18 cellular contexts compared by ENCODE assay signal in genomic region chr15:60340207-60340921, GRCh38. TPM values are rescaled to one million over a fixed set of nuclear protein-coding genes. Genes with fewer than 3 reads are reported as not detected.
A peak's percentile ranks its signal among the peaks of the same experiment; 100 is the strongest.
DNase-seq lines count a peak whose midpoint lies in the region; ATAC-seq and TF ChIP-seq lines count a peak whose summit lies in the region.
"Had no signal": no experiment of that assay in that cellular context is flagged by ENCODE, and none has a peak within 500 bp of the region (broad histone marks: within the 10 kb centered on the region; RNA-seq: fewer than 3 reads in every experiment).

No MANE protein-coding gene starts in this region.

- intact Hi-C loops in Panc1 (cut with micrococcal nuclease; ENCODE audit: unreplicated experiment) = no loop called here

- H3K4me2 ChIP-seq in osteoblast (ENCODE audit: insufficient read depth, low read length) = no peak overlapping the region

- POLR2A ChIA-PET in Panc1 (lab: Charles Lee) = no interaction called here

- BruUV-seq in Panc1 (replicated peaks; lab: Mats Ljungman, UMichigan) = no TSS peak

- no peak overlapping the region for H2AFZ ChIP-seq in osteoblast (ENCODE audit: low read length)

- H3K27me3 ChIP-seq in Panc1 (ENCODE audit: control insufficient read depth, insufficient read depth, low read length) (no peaks in the 10 kb centered on the region), osteoblast (ENCODE audit: insufficient read depth, low read length) (no peaks in the 10 kb centered on the region)

- peaks cover 16% of the 10 kb centered on the region for H4K20me1 ChIP-seq in osteoblast (ENCODE audit: insufficient read depth, low read length)

- H3K36me3 ChIP-seq in Panc1 (ENCODE audit: control insufficient read depth, insufficient read depth, low read length) (peaks cover 6% of the 10 kb centered on the region), osteoblast (ENCODE audit: insufficient read depth, low read length) (peaks cover 14% of the 10 kb centered on the region)

- CTCF ChIA-PET in Panc1 (lab: Charles Lee) = no interaction called here

- ATAC-seq in Panc1 (no peak), esophagus mucosa (peak; percentile 12), HG03280 (IDR thresholded peaks at IDR 0.05; ENCODE audit: unreplicated experiment) (no peak)
- ATAC-seq: naive thymus-derived CD8-positive, alpha-beta T cell had no signal

- peaks cover 22% of the 10 kb centered on the region for H3K4me1 ChIP-seq in Panc1 (ENCODE audit: control insufficient read depth, insufficient read depth, low read length)
- H3K4me1 ChIP-seq in osteoblast (ENCODE audit: insufficient read depth, low read length) = peaks cover 2% of the 10 kb centered on the region

- H3K4me3 ChIP-seq in Panc1 (ENCODE audit: low read depth in 2 of 2, low read length in 2 of 2) (no peak overlapping the region), osteoblast (ENCODE audit: insufficient read depth, low read length) (no peak overlapping the region)

- TF ChIP-seq CTCF in Panc1 (IDR thresholded peaks at IDR 0.05) (peak; percentile 19; the same call in 1 of the 2 replicates), osteoblast (IDR thresholded peaks at IDR 0.05; ENCODE audit: extremely low read depth, low read depth, low read length) (peak; percentile 26)

- DNase-seq in EL (peak; percentile 65), Panc1 (ENCODE audit: low read depth, low spot score) (no peak), osteoblast (ENCODE audit: insufficient read length, low spot score, missing footprints) (no peak), NCI-H82 (lab: John Stamatoyannopoulos, UW) (no peak), AML-193 (lab: John Stamatoyannopoulos, UW) (no peak), amniotic stem cell (lab: John Stamatoyannopoulos, UW) (no peak)
- DNase-seq: activated CD4-positive, alpha-beta T cell treated with anti-CD3 and anti-CD28 coated beads, Interleukin-2, amount 50 U/mL, for 4 hours; anterior cingulate cortex; CD4-positive, alpha-beta T cell; effector CD4-positive, alpha-beta T cell; GDM1; glutamatergic neuron; naive thymus-derived CD8-positive, alpha-beta T cell; NCI-H187 treated with DMSO at 0.1 percent for 48 hours; NCI-H526; stimulated activated CD4-positive, alpha-beta T cell treated with anti-CD3 and anti-CD28 coated beads, Interleukin-4, amount 100 ng/mL, for 1 hour had no signal

- no peaks in the 10 kb centered on the region for H3K79me2 ChIP-seq in osteoblast (ENCODE audit: insufficient read depth, low read length)

- in situ Hi-C loops in Panc1 (cut with HindIII; ENCODE audit: low pct_unique_long_range_greater_than_20kb, low sequenced_read_pairs) = no loop called here

- no peak overlapping the region for H3K27ac ChIP-seq in Panc1 (ENCODE audit: low read length)
- no peak overlapping the region for H3K27ac ChIP-seq in osteoblast (ENCODE audit: low read depth, low read length)

- H3K9me3 ChIP-seq in Panc1 (ENCODE audit: control insufficient read depth, insufficient read depth, low read depth, low read length) = no peaks in the 10 kb centered on the region
- no peaks in the 10 kb centered on the region for H3K9me3 ChIP-seq in osteoblast (ENCODE audit: low read depth, low read length)

RNA-seq across cellular contexts. Expression of gene ANXA2, which starts 57.4 kb away (rescaled TPM):
- 1,903 TPM for total RNA-seq in Panc1 (2021; ENCODE audit: unreplicated experiment)
- polyA plus RNA-seq in Panc1 (2012; ENCODE audit: insufficient read length) = 1,847 TPM
- 2,122 TPM for total RNA-seq in esophagus mucosa
- total RNA-seq in osteoblast = 2,826 and 3,042 TPM in 2 replicates
